25 cellular contexts compared by ENCODE assay signal in genomic region chr4:81407726-81408125, GRCh38.
"Had no signal": no experiment of that assay in that cellular context is flagged by ENCODE, and none has a peak within 500 bp of the region (broad histone marks: within the 10 kb centered on the region; RNA-seq: fewer than 3 reads in every experiment).

No MANE protein-coding gene starts in this region.

- H3K27me3 ChIP-seq: colonic mucosa, gastrocnemius medialis, sigmoid colon, spleen, transverse colon, upper lobe of right lung, uterus had no signal

- H3K9me3 ChIP-seq: colonic mucosa, gastrocnemius medialis, prostate gland, sigmoid colon, spleen, thoracic aorta, transverse colon, upper lobe of right lung, uterus had no signal

- H3K27me3 Mint-ChIP-seq: stimulated activated memory B cell treated with anti-CD40 and anti-IgM and Interleukin-4, amounts not matched to agents 10 μg/mL and 1 μg/mL and 100 μg/mL, for 72 hours; stimulated activated naive CD8-positive, alpha-beta T cell treated with anti-CD3 and anti-CD28 coated beads, Interleukin-15, Interleukin-2, amounts not matched to agents 100 ng/mL and 50 ng/mL, for 24 hours had no signal

- H3K4me3 ChIP-seq: colonic mucosa, gastrocnemius medialis, lung, prostate gland, sigmoid colon, spleen, thoracic aorta, transverse colon, upper lobe of right lung, uterus had no signal

- H3K4me1 ChIP-seq: colonic mucosa, gastrocnemius medialis, prostate gland, uterus had no signal

- DNase-seq: colonic mucosa; effector CD8-positive, alpha-beta T cell; endodermal cell; gastrocnemius medialis; head of caudate nucleus; kidney; mesenchymal stem cell; midbrain; naive thymus-derived CD4-positive, alpha-beta T cell; nephron progenitor cell; nucleus accumbens; right cardiac atrium; sigmoid colon; spleen; stimulated activated CD4-positive, alpha-beta T cell treated with anti-CD3 and anti-CD28 coated beads, Interleukin-4, amount 100 ng/mL, for 4 hours; transverse colon; upper lobe of right lung; uterus had no signal

- H3K27ac Mint-ChIP-seq: dendritic cell treated with granulocyte-macrophage colony-stimulating factor and Interleukin-4, amounts not matched to agents 40 ng/mL and 50 ng/mL, for 4 days; endodermal cell; nephron progenitor cell; stimulated activated memory B cell treated with anti-CD40 and anti-IgM and Interleukin-4, amounts not matched to agents 10 μg/mL and 1 μg/mL and 100 μg/mL, for 72 hours; stimulated activated naive CD8-positive, alpha-beta T cell treated with anti-CD3 and anti-CD28 coated beads, Interleukin-15, Interleukin-2, amounts not matched to agents 100 ng/mL and 50 ng/mL, for 24 hours had no signal

- FAIRE-seq: endothelial cell of umbilical vein, kidney had no signal

- H3K9me3 Mint-ChIP-seq: endodermal cell; naive thymus-derived CD4-positive, alpha-beta T cell; stimulated activated memory B cell treated with anti-CD40 and anti-IgM and Interleukin-4, amounts not matched to agents 10 μg/mL and 1 μg/mL and 100 μg/mL, for 72 hours; stimulated activated naive CD8-positive, alpha-beta T cell treated with anti-CD3 and anti-CD28 coated beads, Interleukin-15, Interleukin-2, amounts not matched to agents 100 ng/mL and 50 ng/mL, for 24 hours had no signal

- H3K4me3 Mint-ChIP-seq: dendritic cell treated with granulocyte-macrophage colony-stimulating factor and Interleukin-4, amounts not matched to agents 40 ng/mL and 50 ng/mL, for 4 days; endodermal cell; naive thymus-derived CD4-positive, alpha-beta T cell; nephron progenitor cell; stimulated activated memory B cell treated with anti-CD40 and anti-IgM and Interleukin-4, amounts not matched to agents 10 μg/mL and 1 μg/mL and 100 μg/mL, for 72 hours; stimulated activated naive CD8-positive, alpha-beta T cell treated with anti-CD3 and anti-CD28 coated beads, Interleukin-15, Interleukin-2, amounts not matched to agents 100 ng/mL and 50 ng/mL, for 24 hours had no signal

- H3K36me3 Mint-ChIP-seq: naive thymus-derived CD4-positive, alpha-beta T cell; stimulated activated memory B cell treated with anti-CD40 and anti-IgM and Interleukin-4, amounts not matched to agents 10 μg/mL and 1 μg/mL and 100 μg/mL, for 72 hours had no signal

- H3K36me3 ChIP-seq: colonic mucosa, gastrocnemius medialis, prostate gland, sigmoid colon, spleen, thoracic aorta, transverse colon, upper lobe of right lung, uterus had no signal

- H3K27ac ChIP-seq: colonic mucosa, gastrocnemius medialis, prostate gland, sigmoid colon, spleen, thoracic aorta, transverse colon, upper lobe of right lung, uterus had no signal

- H3K4me1 Mint-ChIP-seq: endodermal cell; stimulated activated memory B cell treated with anti-CD40 and anti-IgM and Interleukin-4, amounts not matched to agents 10 μg/mL and 1 μg/mL and 100 μg/mL, for 72 hours had no signal
